In genomic region chr1:42179275-42179674, GRCh38 we compare ENCODE assay signal across 1 cellular context.
A peak's percentile ranks its signal among the peaks of the same experiment; 100 is the strongest.
TF ChIP-seq lines count a peak whose summit lies in the region.

No MANE protein-coding gene starts in this region.

TF ChIP-seq in SK-N-SH treated with all-trans-retinoic acid at 6 μM for 48 hours, 23 proteins besides CTCF, POLR2A, EP300 and RAD21 (continued from another document):
- TF ChIP-seq PPARA (CRISPR knock-in tag; IDR thresholded peaks at IDR 0.05; ENCODE audit: borderline replicate concordance) = no peak
- TF ChIP-seq TSHZ2 (CRISPR knock-in tag; IDR thresholded peaks at IDR 0.05) = peak; percentile 66; the same call in 1 of the 2 replicates
- no peak for TF ChIP-seq OSR1 (CRISPR knock-in tag; IDR thresholded peaks at IDR 0.05)
- no peak for TF ChIP-seq POU6F1 (CRISPR knock-in tag; IDR thresholded peaks at IDR 0.05; ENCODE audit: borderline replicate concordance, low read depth)
